Comparison of ENCODE assay signal across 1 cellular context in genomic region chr12:71130670-71131069, GRCh38.
TF ChIP-seq lines count a peak whose summit lies in the region.

No MANE protein-coding gene starts in this region.

TF ChIP-seq in endothelial cell of umbilical vein, 7 proteins besides CTCF, POLR2A, EP300 and RAD21 (continued from another document):
- TF ChIP-seq JUN (IDR thresholded peaks at IDR 0.05; ENCODE audit: borderline replicate concordance, insufficient read depth, insufficient read length, low read depth) (no peak), FOS (IDR thresholded peaks at IDR 0.05; ENCODE audit: borderline replicate concordance, insufficient read depth, low read length) (no peak), EZH2 (IDR thresholded peaks at IDR 0.05; ENCODE audit: borderline replicate concordance, low read depth, low read length, severe bottlenecking) (no peak)
TF ChIP-seq in endothelial cell of umbilical vein: peak in this region for 0.
